19 cellular contexts compared by ENCODE assay signal in the genomic region with DNA sequence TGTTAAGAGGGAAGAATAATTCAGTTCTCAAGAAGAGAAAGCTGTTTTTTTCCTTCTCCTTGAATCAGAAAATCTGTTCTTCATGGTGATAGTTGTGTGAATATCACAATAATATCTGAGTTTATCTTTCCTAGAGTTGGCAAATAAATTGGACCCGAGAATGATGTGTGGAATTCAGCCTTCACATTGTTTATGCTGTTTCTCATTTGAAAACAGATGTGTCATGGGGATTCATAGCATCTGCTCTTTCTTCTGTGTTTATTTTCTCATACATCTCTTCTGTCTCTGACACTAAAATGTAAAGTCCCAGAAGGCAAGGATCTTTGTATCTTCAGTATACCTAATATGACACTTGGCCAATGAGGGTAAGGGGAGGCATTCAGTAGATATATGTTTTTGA.
DNase-seq lines count a peak whose midpoint lies in the region; ATAC-seq and TF ChIP-seq lines count a peak whose summit lies in the region.
"Had no signal": no experiment of that assay in that cellular context is flagged by ENCODE, and none has a peak within 500 bp of the region (broad histone marks: within the 10 kb centered on the region; RNA-seq: fewer than 3 reads in every experiment).

No MANE protein-coding gene starts in this region.

- ATAC-seq in GM21619 (IDR thresholded peaks at IDR 0.05; ENCODE audit: unreplicated experiment) = no peak
- no peak for ATAC-seq in GM21737 (IDR thresholded peaks at IDR 0.05; ENCODE audit: unreplicated experiment)
- ATAC-seq: activated CD8-positive, alpha-beta memory T cell treated with anti-CD3 and anti-CD28 coated beads, Interleukin-2, amount 10 ng/mL, durations not matched to agents 7 days and 5 days; CD8-positive, alpha-beta T cell had no signal

- in situ Hi-C loops in astrocyte of the spinal cord (cut with HindIII; ENCODE audit: low sequenced_read_pairs) = no loop called here

- peak overlapping the region; percentile 92 for H3K27ac Mint-ChIP-seq in MCF 10A (ENCODE audit: low read depth, unreplicated experiment)
- H3K27ac Mint-ChIP-seq: activated CD8-positive, alpha-beta memory T cell treated with anti-CD3 and anti-CD28 coated beads, Interleukin-2, amount 10 ng/mL, durations not matched to agents 7 days and 5 days; CD8-positive, alpha-beta T cell had no signal

- H3K27me3 Mint-ChIP-seq in MCF 10A (ENCODE audit: insufficient read depth, unreplicated experiment) = no peaks in the 10 kb centered on the region
- H3K27me3 Mint-ChIP-seq: activated CD8-positive, alpha-beta memory T cell treated with anti-CD3 and anti-CD28 coated beads, Interleukin-2, amount 10 ng/mL, durations not matched to agents 7 days and 5 days had no signal

- H3K27me3 ChIP-seq in breast epithelium = no peaks in the 10 kb centered on the region
- H3K27me3 ChIP-seq: esophagus muscularis mucosa, transverse colon had no signal

- POLR2A ChIA-PET in MCF 10A (lab: Yijun Ruan, JAX) = interaction anchor here (0.9 to 5.3 kb wide), 4 partner anchors 12 to 243 kb away, joined by 3 to 32 read pairs (median 3); no protein-coding TSS in a partner anchor

- no peaks in the 10 kb centered on the region for H3K36me3 ChIP-seq in breast epithelium
- H3K36me3 ChIP-seq: esophagus muscularis mucosa, transverse colon had no signal

- TF ChIP-seq CTCF in MCF 10A (IDR thresholded peaks at IDR 0.05; ENCODE audit: unreplicated experiment) (no peak), breast epithelium (IDR thresholded peaks at IDR 0.05) (no peak), astrocyte of the spinal cord (IDR thresholded peaks at IDR 0.05; ENCODE audit: low read depth, low read length) (no peak), fibroblast of villous mesenchyme (IDR thresholded peaks at IDR 0.05; ENCODE audit: insufficient read depth, low read depth, low read length) (no peak)

- no peak overlapping the region for H3K4me3 Mint-ChIP-seq in MCF 10A (ENCODE audit: unreplicated experiment)
- H3K4me3 Mint-ChIP-seq: activated CD8-positive, alpha-beta memory T cell treated with anti-CD3 and anti-CD28 coated beads, Interleukin-2, amount 10 ng/mL, durations not matched to agents 7 days and 5 days; CD8-positive, alpha-beta T cell had no signal

- intact Hi-C loops in MCF 10A (cut with micrococcal nuclease) = loop anchor here (1.0 to 5.0 kb wide), 2 partner anchors 73 to 244 kb away; no protein-coding TSS in a partner anchor
- intact Hi-C loops in breast epithelium (cut with DNase I; ENCODE audit: low total_unique reads) = no loop called here

- H3K4me3 ChIP-seq in breast epithelium = no peak overlapping the region
- no peak overlapping the region for H3K4me3 ChIP-seq in astrocyte of the spinal cord (ENCODE audit: low read depth, low read length)
- H3K4me3 ChIP-seq in fibroblast of villous mesenchyme (ENCODE audit: low read depth, low read length) = no peak overlapping the region
- H3K4me3 ChIP-seq: esophagus muscularis mucosa, transverse colon had no signal

- H3K36me3 Mint-ChIP-seq in MCF 10A (ENCODE audit: insufficient read depth, unreplicated experiment) = peaks cover 4% of the 10 kb centered on the region
- H3K36me3 Mint-ChIP-seq: activated CD8-positive, alpha-beta memory T cell treated with anti-CD3 and anti-CD28 coated beads, Interleukin-2, amount 10 ng/mL, durations not matched to agents 7 days and 5 days; CD8-positive, alpha-beta T cell had no signal

- TF ChIP-seq POLR2A in breast epithelium (IDR thresholded peaks at IDR 0.05) = no peak

- no TSS peak for BruUV-seq in MCF 10A (replicated peaks; lab: Mats Ljungman, UMichigan)

- no peaks in the 10 kb centered on the region for H3K9me3 Mint-ChIP-seq in MCF 10A (ENCODE audit: unreplicated experiment)
- H3K9me3 Mint-ChIP-seq: CD8-positive, alpha-beta T cell had no signal

- H3K9me3 ChIP-seq in breast epithelium = no peaks in the 10 kb centered on the region
- H3K9me3 ChIP-seq: esophagus muscularis mucosa, transverse colon had no signal

- peaks cover 39% of the 10 kb centered on the region for H3K4me1 Mint-ChIP-seq in MCF 10A (ENCODE audit: insufficient read depth, unreplicated experiment)

- H3K27ac ChIP-seq in breast epithelium = no peak overlapping the region
- H3K27ac ChIP-seq: esophagus muscularis mucosa, transverse colon had no signal

- no peaks in the 10 kb centered on the region for H3K4me1 ChIP-seq in breast epithelium
- H3K4me1 ChIP-seq: transverse colon had no signal

- DNase-seq in MCF 10A (ENCODE audit: unreplicated experiment) (no peak), breast epithelium (ENCODE audit: low spot score in 2 of 2) (no peak), astrocyte of the spinal cord (ENCODE audit: low read depth, low spot score) (peak; percentile 61), fibroblast of villous mesenchyme (ENCODE audit: low read depth) (peak; percentile 74), NCI-H2227 (lab: John Stamatoyannopoulos, UW; ENCODE audit: unreplicated experiment) (no peak)
- DNase-seq in stimulated activated CD4-positive, alpha-beta T cell treated with anti-CD3 and anti-CD28 coated beads, Interleukin-4, amount 100 ng/mL, for 1 hour = no peak
- DNase-seq: activated CD8-positive, alpha-beta memory T cell treated with anti-CD3 and anti-CD28 coated beads, Interleukin-2, amount 10 ng/mL, durations not matched to agents 7 days and 5 days; activated gamma-delta T cell treated with Interleukin-2 at 50 U/mL for 16 hours; aorta; CD8-positive, alpha-beta T cell; cortex of kidney; DND-41; NCI-H1092 treated with DMSO at 0.1 percent for 48 hours; SHP77 treated with DMSO at 0.1 percent for 48 hours; stimulated activated naive CD4-positive, alpha-beta T cell treated with Interleukin-2 at 50 U/mL for 16 hours; transverse colon had no signal

- CTCF ChIA-PET in MCF 10A (lab: Yijun Ruan, JAX) = no interaction called here

Comparison
In these comparisons a context has a peak if more than half of its experiments do, and no peak if none do; other contexts are left out.
1. DNase-seq: peak in astrocyte of the spinal cord (single experiment) and fibroblast of villous mesenchyme (single experiment); none in MCF 10A (single experiment), breast epithelium (0 of 2), stimulated activated CD4-positive, alpha-beta T cell treated with anti-CD3 and anti-CD28 coated beads, Interleukin-4, amount 100 ng/mL, for 1 hour (single experiment) and NCI-H2227 (single experiment).